In the genomic region with DNA sequence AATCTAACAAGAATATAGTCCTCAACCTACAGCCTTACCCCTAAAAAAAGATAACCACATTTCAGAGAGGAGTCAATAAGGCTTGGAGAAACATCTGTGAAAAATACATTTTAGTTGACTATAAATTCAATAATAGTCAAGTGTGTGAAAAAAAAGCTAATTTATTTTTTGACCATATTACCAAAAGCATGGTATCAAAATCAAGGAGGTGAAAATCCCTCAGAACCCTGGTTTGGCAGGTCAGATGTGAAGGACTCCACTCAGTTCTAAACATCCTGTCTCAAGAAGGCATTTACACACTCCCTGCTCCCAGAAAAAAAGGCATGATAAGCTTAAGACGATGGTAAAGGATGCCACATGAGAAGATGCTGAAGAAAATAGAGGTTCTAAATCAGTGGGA, we compare ENCODE assay signal across 24 cellular contexts.
"Had no signal": no experiment of that assay in that cellular context is flagged by ENCODE, and none has a peak within 500 bp of the region (broad histone marks: within the 10 kb centered on the region; RNA-seq: fewer than 3 reads in every experiment).

No MANE protein-coding gene starts in this region.

- ATAC-seq: effector memory CD8-positive, alpha-beta T cell; esophagus mucosa; foreskin keratinocyte; gastrocnemius medialis; gastroesophageal sphincter; heart left ventricle; heart right ventricle had no signal

- DNase-seq: colonic mucosa; cortex of kidney; dermis blood vessel endothelial cell; dorsolateral prefrontal cortex; effector CD4-positive, alpha-beta T cell; effector CD8-positive, alpha-beta T cell; effector memory CD4-positive, alpha-beta T cell; effector memory CD8-positive, alpha-beta T cell; endodermal cell; erythroblast; esophagus squamous epithelium; foreskin fibroblast; foreskin keratinocyte; foreskin melanocyte; gastrocnemius medialis; glutamatergic neuron; head of caudate nucleus; heart left ventricle; heart right ventricle had no signal

- H3K27ac ChIP-seq: colonic mucosa, coronary artery, dorsolateral prefrontal cortex, epithelial cell of prostate, esophagus muscularis mucosa, esophagus squamous epithelium, foreskin keratinocyte, gastrocnemius medialis, gastroesophageal sphincter, heart left ventricle, heart right ventricle had no signal

- H3K27me3 ChIP-seq: colonic mucosa, esophagus muscularis mucosa, esophagus squamous epithelium, foreskin keratinocyte, gastrocnemius medialis, gastroesophageal sphincter, heart left ventricle, heart right ventricle had no signal

- H3K4me3 ChIP-seq: colonic mucosa, coronary artery, dorsolateral prefrontal cortex, esophagus muscularis mucosa, esophagus squamous epithelium, gastrocnemius medialis, gastroesophageal sphincter, heart left ventricle, heart right ventricle had no signal

- H3K9me3 ChIP-seq: colonic mucosa, esophagus squamous epithelium, gastrocnemius medialis, gastroesophageal sphincter, heart right ventricle had no signal

- H3K4me1 ChIP-seq: colonic mucosa, esophagus muscularis mucosa, esophagus squamous epithelium, foreskin keratinocyte, gastrocnemius medialis, gastroesophageal sphincter, heart left ventricle, heart right ventricle had no signal

- H3K36me3 ChIP-seq: colonic mucosa, esophagus muscularis mucosa, esophagus squamous epithelium, gastrocnemius medialis, gastroesophageal sphincter, heart left ventricle, heart right ventricle had no signal
